In the genomic region with DNA sequence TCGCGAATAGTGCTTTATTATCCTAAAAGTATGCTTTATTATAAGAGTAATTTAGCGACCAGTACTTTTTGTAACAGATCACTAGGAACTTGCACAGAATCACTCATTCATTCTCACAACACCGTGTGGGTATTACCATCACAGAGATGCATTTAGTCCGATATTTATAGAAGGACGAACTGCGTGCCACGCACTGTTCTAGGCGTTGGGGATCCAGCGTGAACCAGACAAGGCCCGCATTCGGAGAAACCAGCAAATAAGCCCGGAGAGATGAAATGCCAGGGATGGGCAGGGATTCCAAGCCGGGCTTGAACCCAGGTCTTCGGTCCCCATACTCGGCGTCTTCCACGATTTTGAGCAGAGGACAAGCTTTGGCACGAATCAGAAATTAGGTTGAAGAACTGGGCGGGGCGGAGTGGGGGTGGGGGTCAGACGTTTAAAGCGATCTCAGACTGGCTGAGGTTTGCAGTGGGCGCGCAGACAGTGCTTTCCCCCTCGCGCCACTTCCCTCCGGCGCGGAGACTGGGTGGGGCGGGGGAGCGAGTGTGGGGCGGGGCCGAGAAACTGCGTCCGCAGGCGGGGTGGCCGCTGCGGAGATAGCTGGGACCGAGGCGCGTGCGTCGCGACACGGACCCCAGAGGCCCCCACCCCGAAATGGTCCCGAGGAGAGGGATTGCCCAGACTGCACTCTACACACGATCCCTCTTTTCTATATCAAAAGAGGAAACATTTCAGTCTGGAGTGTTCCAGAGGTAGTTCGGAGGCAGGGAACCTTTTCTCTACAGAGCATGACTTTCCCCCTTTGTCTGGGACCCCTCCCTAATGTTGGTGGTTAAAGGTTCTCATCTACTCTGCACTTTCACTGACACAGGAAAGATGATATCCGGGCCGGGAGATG, we compare ENCODE assay signal across 8 cellular contexts. TPM values are rescaled to one million over a fixed set of nuclear protein-coding genes. Genes with fewer than 3 reads are reported as not detected.
DNase-seq lines count a peak whose midpoint lies in the region; ATAC-seq and TF ChIP-seq lines count a peak whose summit lies in the region.

No MANE protein-coding gene starts in this region.

- H3K9me3 Mint-ChIP-seq in naive B cell = peaks cover 0 to 7% (median 2%) of the 10 kb centered on the region in 7 donors
- H3K9me3 Mint-ChIP-seq in stimulated activated effector memory CD8-positive, alpha-beta T cell treated with anti-CD3 and anti-CD28 coated beads, Interleukin-12 subunit alpha, Interleukin-12 subunit beta, amount 100 ng/mL, for 72 hours = no peaks in the 10 kb centered on the region

- peaks cover 16 to 20% of the 10 kb centered on the region in 2 donors for H3K36me3 Mint-ChIP-seq in naive B cell
- H3K36me3 Mint-ChIP-seq in stimulated activated effector memory CD8-positive, alpha-beta T cell treated with anti-CD3 and anti-CD28 coated beads, Interleukin-12 subunit alpha, Interleukin-12 subunit beta, amount 100 ng/mL, for 72 hours = peaks cover 50% of the 10 kb centered on the region

- peaks cover 64 to 79% (median 65%) of the 10 kb centered on the region in 3 donors for H3K4me1 Mint-ChIP-seq in naive B cell
- peaks cover 31% of the 10 kb centered on the region for H3K4me1 Mint-ChIP-seq in stimulated activated effector memory CD8-positive, alpha-beta T cell treated with anti-CD3 and anti-CD28 coated beads, Interleukin-12 subunit alpha, Interleukin-12 subunit beta, amount 100 ng/mL, for 72 hours

- TF ChIP-seq CTCF in GM10248 (IDR thresholded peaks at IDR 0.05; ENCODE audit: control extremely low read depth, extremely low read depth, low read depth, missing control alignments) = no peak

- POLR2A ChIA-PET in GM10248 (lab: Yijun Ruan, JAX) = interaction anchor here (0.6 to 0.8 kb wide), 2 partner anchors 101 to 257 kb away, joined by 3 read pairs; no protein-coding TSS in a partner anchor

- CTCF ChIA-PET in GM10248 (lab: Yijun Ruan, JAX) = interaction anchor here (0.9 to 2.1 kb wide), 6 partner anchors 9 to 205 kb away, joined by 3 to 4 read pairs (median 4); no protein-coding TSS in a partner anchor

- ATAC-seq in naive B cell (ENCODE audit: low read depth in 2 of 2) (peak; percentile 58 to 60), GM18858 (IDR thresholded peaks at IDR 0.05; ENCODE audit: unreplicated experiment) (no peak)
- peak; percentile 81 for ATAC-seq in stimulated activated effector memory CD8-positive, alpha-beta T cell treated with anti-CD3 and anti-CD28 coated beads, Interleukin-12 subunit alpha, Interleukin-12 subunit beta, amount 100 ng/mL, for 72 hours

- DNase-seq in GM10248 (ENCODE audit: extremely low spot score) (peak; percentile 67), NCI-H1694 (lab: John Stamatoyannopoulos, UW) (peak; percentile 78), naive B cell (peak; percentile 92), NCI-H446 treated with DMSO at 0.1 percent for 48 hours (lab: John Stamatoyannopoulos, UW) (no peak)
- peak; percentile 91 for DNase-seq in activated CD4-positive, alpha-beta T cell treated with anti-CD3 and anti-CD28 coated beads, Interleukin-2, amount 50 U/mL, for 1 hour
- peak; percentile 76 for DNase-seq in effector CD8-positive, alpha-beta T cell (lab: John Stamatoyannopoulos, UW)
- DNase-seq in stimulated activated effector memory CD8-positive, alpha-beta T cell treated with anti-CD3 and anti-CD28 coated beads, Interleukin-12 subunit alpha, Interleukin-12 subunit beta, amount 100 ng/mL, for 72 hours (ENCODE audit: low spot score in 2 of 2) = peak; percentile 62 to 89

- H3K27ac Mint-ChIP-seq in naive B cell = peak overlapping the region; percentile 99 to 100 (median 100)
- H3K27ac Mint-ChIP-seq in stimulated activated effector memory CD8-positive, alpha-beta T cell treated with anti-CD3 and anti-CD28 coated beads, Interleukin-12 subunit alpha, Interleukin-12 subunit beta, amount 100 ng/mL, for 72 hours = peak overlapping the region; percentile 94

- peaks cover 0 to 4% (median 0%) of the 10 kb centered on the region in 3 donors for H3K27me3 Mint-ChIP-seq in naive B cell

- H3K4me3 Mint-ChIP-seq in naive B cell = peak overlapping the region; percentile 91 to 100 (median 98)
- peak overlapping the region; percentile 92 for H3K4me3 Mint-ChIP-seq in stimulated activated effector memory CD8-positive, alpha-beta T cell treated with anti-CD3 and anti-CD28 coated beads, Interleukin-12 subunit alpha, Interleukin-12 subunit beta, amount 100 ng/mL, for 72 hours

RNA-seq across cellular contexts. Expression of gene CXCR4, which starts 1.1 kb away (rescaled TPM):
- 1,000 to 10,000 TPM; 1,969 to 4,468 (median 2,782) TPM for polyA plus RNA-seq in naive B cell (ENCODE audit: low read depth in 6 of 6)
